In the genomic region with DNA sequence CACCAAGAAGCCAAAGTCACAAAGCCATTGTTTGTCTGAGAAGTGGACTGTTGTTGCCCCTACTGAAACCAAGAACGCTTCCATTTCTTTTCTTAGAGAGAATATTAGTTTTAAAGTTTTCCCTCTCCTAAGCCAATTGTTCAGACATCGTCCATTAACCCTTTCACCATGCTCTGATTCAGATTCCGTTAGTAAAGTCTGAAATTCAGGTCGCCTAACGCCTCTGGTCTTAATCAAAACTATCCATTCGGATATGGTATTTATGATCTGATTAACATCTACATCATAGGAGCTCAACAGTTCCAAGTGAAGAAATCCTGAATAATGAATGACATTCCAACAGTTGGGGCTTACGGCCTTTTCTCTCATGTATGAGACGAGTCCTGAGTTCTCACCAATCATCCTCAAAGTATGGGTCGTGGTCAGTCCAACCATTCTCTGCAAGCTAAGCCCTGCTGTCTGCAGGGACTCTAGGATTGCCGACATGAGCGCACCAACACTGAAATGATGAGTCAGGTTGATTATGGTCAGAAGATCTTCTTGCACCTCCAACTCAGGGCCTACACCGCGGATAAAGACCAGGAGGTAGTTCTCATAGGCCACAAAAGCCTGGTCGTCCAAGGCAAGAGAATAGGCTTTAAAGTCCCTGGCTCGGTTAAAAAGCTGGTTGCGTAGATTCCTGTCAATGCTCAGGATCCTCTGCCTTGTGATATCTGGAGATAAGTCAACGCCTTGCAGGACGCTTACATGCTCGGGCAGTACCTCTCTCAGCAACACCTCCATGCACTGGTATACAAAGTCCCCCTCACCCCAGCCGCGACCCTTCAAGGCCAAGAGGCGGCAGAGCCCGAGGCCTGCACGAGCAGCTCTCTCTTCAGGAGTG, we compare ENCODE assay signal across 8 cellular contexts. TPM values are rescaled to one million over a fixed set of nuclear protein-coding genes. Genes with fewer than 3 reads are reported as not detected.
DNase-seq lines count a peak whose midpoint lies in the region; ATAC-seq, FAIRE-seq and TF ChIP-seq lines count a peak whose summit lies in the region.

No MANE protein-coding gene starts in this region.

- H3K36me3 ChIP-seq in SJCRH30 (peaks cover 3% of the 10 kb centered on the region), gastroesophageal sphincter (peaks cover 0 to 27% of the 10 kb centered on the region in 2 donors)

- no peaks in the 10 kb centered on the region for H3K27me3 ChIP-seq in SJCRH30
- no peaks in the 10 kb centered on the region for H3K27me3 ChIP-seq in gastroesophageal sphincter

- peak; percentile 33 for FAIRE-seq in GM12892 (lab: Jason Lieb, UNC)

- no peak for TF ChIP-seq CTCF in gastroesophageal sphincter (IDR thresholded peaks at IDR 0.05)

- no peak for TF ChIP-seq EP300 in gastroesophageal sphincter (IDR thresholded peaks at IDR 0.05)

- 14 to 20% methylated on average over 8 to 12 of the region's 24 CpGs for WGBS in gastroesophageal sphincter (ENCODE audit: low coverage in 1 of 2), 2 donors

- H3K4me1 ChIP-seq in SJCRH30, result peaks cover 3% of the 10 kb centered on the region; the same call in 1 of the 2 replicates
- H3K4me1 ChIP-seq in gastroesophageal sphincter, result peaks cover 12 to 60% (median 20%) of the 10 kb centered on the region in 3 donors

- H3K27ac ChIP-seq in SJCRH30, result peak overlapping the region; percentile 98
- H3K27ac ChIP-seq in gastroesophageal sphincter, result peak overlapping the region; percentile 68 to 97 (median 97)
- H3K27ac ChIP-seq in skin epidermis, result peak overlapping the region; percentile 83 to 99 (median 97)

- H3K9me3 ChIP-seq in SJCRH30 (replicated peaks) (no peaks in the 10 kb centered on the region), gastroesophageal sphincter (no peaks in the 10 kb centered on the region)

- no peak for ATAC-seq in gastroesophageal sphincter
- ATAC-seq in HG03025 (IDR thresholded peaks at IDR 0.05; ENCODE audit: low FRiP score, unreplicated experiment), result no peak

- H3K4me3 ChIP-seq in SJCRH30, result peak overlapping the region; percentile 74
- H3K4me3 ChIP-seq in gastroesophageal sphincter, result peak overlapping the region; percentile 36 to 71
- H3K4me3 ChIP-seq in skin epidermis, result peak overlapping the region; percentile 48 to 90 (median 68)

- TF ChIP-seq POLR2A in GM12892 (IDR thresholded peaks at IDR 0.05; ENCODE audit: low read depth, low read length) (no peak), gastroesophageal sphincter (IDR thresholded peaks at IDR 0.05) (no peak)

- DNase-seq in GM12892 (ENCODE audit: insufficient read length) (no peak), SJCRH30 (peak; percentile 9 to 33), AML-193 (lab: John Stamatoyannopoulos, UW) (no peak), NCI-H1048 (lab: John Stamatoyannopoulos, UW) (no peak), NK-92 (lab: John Stamatoyannopoulos, UW; ENCODE audit: unreplicated experiment) (no peak)

RNA-seq across cellular contexts. Expression of a gene that starts 0.8 kb away (rescaled TPM):
- polyA plus RNA-seq in GM12892 (2012; ENCODE audit: missing spikeins), result 18.8 TPM
- 13.4 and 15.2 TPM in 2 replicates for total RNA-seq in SJCRH30 (2014; rRNA removed; shearing (Covaris generic))
- total RNA-seq in gastroesophageal sphincter, result 10 to 100 TPM in 2 of 4 donors, 1 to 10 TPM in 2; 7.6 to 20.2 (median 13.5) TPM

RNA-seq across cellular contexts. Expression of a gene that starts 1.2 kb away (rescaled TPM):
- 45.7 TPM for polyA plus RNA-seq in GM12892 (2012; ENCODE audit: missing spikeins)
- 37.1 and 40.7 TPM in 2 replicates for total RNA-seq in SJCRH30 (2014; rRNA removed; shearing (Covaris generic))
- total RNA-seq in gastroesophageal sphincter, result 10 to 100 TPM; 30.7 to 39.1 (median 33.5) TPM

RNA-seq across cellular contexts. Expression of a gene that starts 47.3 kb away (rescaled TPM):
- polyA plus RNA-seq in GM12892 (2012; ENCODE audit: missing spikeins), result 5.7 TPM
- total RNA-seq in SJCRH30 (2014; rRNA removed; shearing (Covaris generic)), result under 0.01 and 0.12 TPM in 2 replicates
- 10 to 100 TPM in 1 of 4 donors, 1 to 10 TPM in 3; 4.9 to 12.3 (median 9.1) TPM for total RNA-seq in gastroesophageal sphincter

Comparison
In these comparisons a context has a peak if more than half of its experiments do, and no peak if none do; other contexts are left out.
1. DNase-seq: peak in SJCRH30 (2 of 2); none in GM12892 (single experiment), AML-193 (0 of 2), NCI-H1048 (single experiment) and NK-92 (single experiment).
2. Peak in every context shown above with its lines, with median percentiles within 50 percentile points of each other: H3K27ac ChIP-seq and H3K4me3 ChIP-seq.